8 cellular contexts compared by ENCODE assay signal in genomic region chr9:109903515-109904138, GRCh38.
DNase-seq lines count a peak whose midpoint lies in the region; ATAC-seq and TF ChIP-seq lines count a peak whose summit lies in the region.

No MANE protein-coding gene starts in this region.

- ATAC-seq in activated naive CD4-positive, alpha-beta T cell treated with anti-CD3 and anti-CD28 coated beads, Interleukin-2, amount 50 U/mL, for 72 hours = peak; percentile 79 to 85

- no peak overlapping the region for H3K27ac Mint-ChIP-seq in activated naive CD4-positive, alpha-beta T cell treated with anti-CD3 and anti-CD28 coated beads, Interleukin-2, amount 50 U/mL, for 72 hours

- TF ChIP-seq CTCF in LNCaP clone FGC (IDR thresholded peaks at IDR 0.05; ENCODE audit: control insufficient read depth, extremely low read depth, insufficient read depth) = peak; percentile 96

- peaks cover 0 to 18% of the 10 kb centered on the region in 2 donors for H3K9me3 Mint-ChIP-seq in activated naive CD4-positive, alpha-beta T cell treated with anti-CD3 and anti-CD28 coated beads, Interleukin-2, amount 50 U/mL, for 72 hours

- H3K4me1 ChIP-seq in SJCRH30 = peaks cover 33% of the 10 kb centered on the region

- H3K4me3 ChIP-seq in LNCaP clone FGC (ENCODE audit: low read depth, low read length) (no peak overlapping the region), SJCRH30 (no peak overlapping the region)

- peak; percentile 55 to 85 for DNase-seq in NCI-H524 (lab: John Stamatoyannopoulos, UW)
- no peak for DNase-seq in NCI-H524 treated with DMSO at 0.1 percent for 48 hours (lab: John Stamatoyannopoulos, UW)
- peak; percentile 95 for DNase-seq in LNCaP clone FGC (ENCODE audit: low read depth)
- peak; percentile 76 to 85 for DNase-seq in SJCRH30
- peak in 1 of 2 donors; percentile 60 for DNase-seq in activated naive CD4-positive, alpha-beta T cell treated with anti-CD3 and anti-CD28 coated beads, Interleukin-2, amount 50 U/mL, for 72 hours (ENCODE audit: low spot score in 2 of 2)
- peak in 40 of 42 donors; percentile 28 to 88 (median 61) for DNase-seq in head of caudate nucleus
- DNase-seq in retina = peak; percentile 59
- no peak for DNase-seq in occipital lobe (lab: John Stamatoyannopoulos, UW)

- peaks cover 0 to 28% of the 10 kb centered on the region in 2 donors for H3K36me3 Mint-ChIP-seq in activated naive CD4-positive, alpha-beta T cell treated with anti-CD3 and anti-CD28 coated beads, Interleukin-2, amount 50 U/mL, for 72 hours

- H3K36me3 ChIP-seq in SJCRH30 = peaks cover 23% of the 10 kb centered on the region

- no peaks in the 10 kb centered on the region for H3K27me3 ChIP-seq in SJCRH30

- intact Hi-C loops in head of caudate nucleus (cut with DNase I) = loop anchor here (5.0 to 10.0 kb wide), 2 partner anchors 151 to 249 kb away; no protein-coding TSS in a partner anchor

- no peak overlapping the region for H3K27ac ChIP-seq in SJCRH30

- no peaks in the 10 kb centered on the region for H3K9me3 ChIP-seq in SJCRH30 (replicated peaks)

Comparison
In these comparisons a context has a peak if more than half of its experiments do, and no peak if none do; other contexts are left out.
1. DNase-seq: peak in NCI-H524 (2 of 2), LNCaP clone FGC (single experiment), SJCRH30 (2 of 2), head of caudate nucleus (40 of 42) and retina (single experiment); none in NCI-H524 treated with DMSO at 0.1 percent for 48 hours (single experiment) and occipital lobe (single experiment).